15 cellular contexts compared by ENCODE assay signal in the genomic region with DNA sequence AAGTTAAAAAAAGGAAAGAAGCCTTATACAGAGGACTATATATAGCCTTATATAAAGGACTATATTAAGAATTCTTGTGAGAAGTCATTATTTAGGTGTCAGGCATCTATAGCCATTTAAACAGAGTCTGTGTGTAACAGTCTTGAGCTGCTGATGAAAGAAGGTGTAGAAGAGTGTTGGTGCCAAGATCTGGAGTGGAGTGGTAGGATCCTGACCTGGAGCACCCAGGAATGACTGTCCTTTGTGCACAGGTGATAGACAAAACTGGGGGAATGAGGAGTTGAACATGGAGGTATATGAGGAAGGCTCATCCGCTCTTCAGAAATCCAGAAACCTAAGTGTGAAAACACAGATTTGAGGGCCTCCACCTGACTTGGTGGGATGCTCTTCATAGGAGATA.
"Had no signal": no experiment of that assay in that cellular context is flagged by ENCODE, and none has a peak within 500 bp of the region (broad histone marks: within the 10 kb centered on the region; RNA-seq: fewer than 3 reads in every experiment).

No MANE protein-coding gene starts in this region.

- H3K27me3 ChIP-seq: colonic mucosa, heart left ventricle, right atrium auricular region, stomach had no signal

- ATAC-seq: heart left ventricle, left lobe of liver, natural killer cell had no signal

- H3K4me1 ChIP-seq: colonic mucosa, heart left ventricle, right atrium auricular region, stomach had no signal

- H3K4me3 ChIP-seq: colonic mucosa, heart left ventricle, right atrium auricular region, stomach had no signal

- DNase-seq: colonic mucosa; effector CD4-positive, alpha-beta T cell; endodermal cell; heart left ventricle; hypothalamus; islet precursor cell; natural killer cell; small intestine; stimulated activated CD4-positive, alpha-beta T cell treated with anti-CD3 and anti-CD28 coated beads, Interleukin-12 subunit alpha, Interleukin-12 subunit beta, amount 100 ng/mL, for 4 hours; stimulated activated naive CD4-positive, alpha-beta T cell; stomach; substantia nigra; trophoblast cell had no signal

- H3K36me3 ChIP-seq: colonic mucosa, heart left ventricle, right atrium auricular region, stomach had no signal

- H3K27ac ChIP-seq: colonic mucosa, heart left ventricle, right atrium auricular region, stomach had no signal
